Comparison of ENCODE assay signal across 22 cellular contexts in the genomic region with DNA sequence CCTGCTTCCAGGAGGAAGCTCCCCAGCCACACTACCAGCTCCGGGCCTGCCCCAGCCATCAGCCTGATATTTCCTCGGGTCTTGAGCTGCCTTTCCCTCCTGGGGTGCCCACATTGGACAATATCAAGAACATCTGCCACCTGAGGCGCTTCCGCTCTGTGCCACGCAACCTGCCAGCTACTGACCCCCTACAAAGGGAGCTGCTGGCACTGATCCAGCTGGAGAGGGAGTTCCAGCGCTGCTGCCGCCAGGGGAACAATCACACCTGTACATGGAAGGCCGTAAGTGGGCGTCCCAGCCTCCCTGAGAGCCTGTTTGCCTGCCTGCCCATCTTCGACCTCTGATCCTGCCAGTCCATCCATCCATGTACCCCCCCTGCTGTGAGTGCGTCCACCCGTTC. TPM values are rescaled to one million over a fixed set of nuclear protein-coding genes. Genes with fewer than 3 reads are reported as not detected.
DNase-seq lines count a peak whose midpoint lies in the region; ATAC-seq and TF ChIP-seq lines count a peak whose summit lies in the region.
"Had no signal": no experiment of that assay in that cellular context is flagged by ENCODE, and none has a peak within 500 bp of the region (broad histone marks: within the 10 kb centered on the region; RNA-seq: fewer than 3 reads in every experiment).

No MANE protein-coding gene starts in this region.

- no peak for TF ChIP-seq EP300 in stomach (IDR thresholded peaks at IDR 0.05)
- TF ChIP-seq EP300 in gastroesophageal sphincter (IDR thresholded peaks at IDR 0.05): no peak

- no peak overlapping the region for H3K27ac ChIP-seq in lower lobe of right lung
- H3K27ac ChIP-seq in stomach: no peak overlapping the region
- no peak overlapping the region for H3K27ac ChIP-seq in gastroesophageal sphincter
- H3K27ac ChIP-seq: left lung, right lobe of liver, SK-N-MC, upper lobe of left lung had no signal

- POLR2A ChIA-PET in activated CD8-positive, alpha-beta T cell treated with anti-CD3 and anti-CD28 coated beads for 36 hours (lab: Charles Lee): interaction anchor here (0.9 kb wide), 1 partner anchor 14 kb away, joined by 3 read pairs; no protein-coding TSS in a partner anchor

- no peaks in the 10 kb centered on the region for H3K9me3 ChIP-seq in lower lobe of right lung
- no peaks in the 10 kb centered on the region for H3K9me3 ChIP-seq in stomach
- no peaks in the 10 kb centered on the region for H3K9me3 ChIP-seq in gastroesophageal sphincter
- H3K9me3 ChIP-seq: HAP-1, left lung, right lobe of liver, upper lobe of left lung had no signal

- intact Hi-C loops in lower lobe of right lung (cut with DNase I): no loop called here
- intact Hi-C loops in stomach (cut with DNase I; ENCODE audit: low total_unique reads): no loop called here
- intact Hi-C loops in activated CD8-positive, alpha-beta T cell treated with anti-CD3 and anti-CD28 coated beads for 36 hours (cut with micrococcal nuclease): loop anchor here (10.0 kb wide), 1 partner anchor 47 kb away; no protein-coding TSS in a partner anchor

- H3K4me1 ChIP-seq in lower lobe of right lung: peaks cover 29% of the 10 kb centered on the region
- H3K4me1 ChIP-seq in stomach: peaks cover 19 to 54% (median 23%) of the 10 kb centered on the region in 4 donors
- peaks cover 0 to 41% (median 12%) of the 10 kb centered on the region in 3 donors for H3K4me1 ChIP-seq in gastroesophageal sphincter

- no peaks in the 10 kb centered on the region for H3K9me3 Mint-ChIP-seq in activated CD8-positive, alpha-beta T cell treated with anti-CD3 and anti-CD28 coated beads for 36 hours
- H3K9me3 Mint-ChIP-seq: activated T-helper 1 cell treated with anti-CD3 and anti-CD28 coated beads, Interleukin-12 subunit alpha, Interleukin-12 subunit beta, Interleukin-2, Interleukin-4 antibody, amounts not matched to agents 30 ng/mL and 10 ng/mL and 1 ng/mL, durations not matched to agents 14 hours and 24 hours and 36 hours; CD8-positive, alpha-beta memory T cell; stimulated activated naive CD8-positive, alpha-beta T cell treated with anti-CD3 and anti-CD28 coated beads, Interleukin-15, Interleukin-2, amounts not matched to agents 100 ng/mL and 50 ng/mL, for 24 hours had no signal

- H3K27me3 ChIP-seq in lower lobe of right lung (ENCODE audit: low read depth): no peaks in the 10 kb centered on the region
- H3K27me3 ChIP-seq in stomach: no peaks in the 10 kb centered on the region
- no peaks in the 10 kb centered on the region for H3K27me3 ChIP-seq in gastroesophageal sphincter
- H3K27me3 ChIP-seq: left lung, right lobe of liver, upper lobe of left lung had no signal

- H3K36me3 ChIP-seq in lower lobe of right lung (peaks cover 5% of the 10 kb centered on the region), stomach (peaks cover 5 to 31% (median 26%) of the 10 kb centered on the region in 4 donors), gastroesophageal sphincter (peaks cover 0 to 36% of the 10 kb centered on the region in 2 donors)

- H3K4me1 Mint-ChIP-seq in activated CD8-positive, alpha-beta T cell treated with anti-CD3 and anti-CD28 coated beads for 36 hours (ENCODE audit: low read depth): peaks cover 12% of the 10 kb centered on the region

- no peak overlapping the region for H3K27ac Mint-ChIP-seq in activated CD8-positive, alpha-beta T cell treated with anti-CD3 and anti-CD28 coated beads for 36 hours
- H3K27ac Mint-ChIP-seq: activated T-helper 1 cell treated with anti-CD3 and anti-CD28 coated beads, Interleukin-12 subunit alpha, Interleukin-12 subunit beta, Interleukin-2, Interleukin-4 antibody, amounts not matched to agents 30 ng/mL and 10 ng/mL and 1 ng/mL, durations not matched to agents 14 hours and 24 hours and 36 hours; stimulated activated naive CD8-positive, alpha-beta T cell treated with anti-CD3 and anti-CD28 coated beads, Interleukin-15, Interleukin-2, amounts not matched to agents 100 ng/mL and 50 ng/mL, for 24 hours had no signal

- 70 to 89% (median 88%) methylated on average over 6 to 12 of the region's 12 CpGs for WGBS in stomach, 5 donors
- WGBS in gastroesophageal sphincter (ENCODE audit: low coverage in 1 of 2), 2 donors: 86 to 89% methylated on average over 5 to 10 of the region's 12 CpGs

- no peak overlapping the region for H3K4me3 ChIP-seq in lower lobe of right lung
- no peak overlapping the region for H3K4me3 ChIP-seq in stomach
- H3K4me3 ChIP-seq in gastroesophageal sphincter: no peak overlapping the region
- H3K4me3 ChIP-seq: HAP-1, left lung, right lobe of liver, SK-N-MC, upper lobe of left lung had no signal

- TF ChIP-seq POLR2A in stomach (IDR thresholded peaks at IDR 0.05) (no peak), gastroesophageal sphincter (IDR thresholded peaks at IDR 0.05) (no peak)

- CTCF ChIA-PET in activated CD8-positive, alpha-beta T cell treated with anti-CD3 and anti-CD28 coated beads for 36 hours (lab: Charles Lee): interaction anchor here (1.0 kb wide), 1 partner anchor 82 kb away, joined by 3 read pairs; no protein-coding TSS in a partner anchor

- TF ChIP-seq CTCF in lower lobe of right lung (IDR thresholded peaks at IDR 0.05) (no peak), stomach (IDR thresholded peaks at IDR 0.05) (no peak), gastroesophageal sphincter (IDR thresholded peaks at IDR 0.05) (no peak)
- TF ChIP-seq CTCF in activated CD8-positive, alpha-beta T cell treated with anti-CD3 and anti-CD28 coated beads for 36 hours (IDR thresholded peaks at IDR 0.05): no peak

- H3K36me3 Mint-ChIP-seq in activated CD8-positive, alpha-beta T cell treated with anti-CD3 and anti-CD28 coated beads for 36 hours (ENCODE audit: low read depth): peaks cover 9% of the 10 kb centered on the region

- DNase-seq in COR-L47 (lab: John Stamatoyannopoulos, UW) (peak; percentile 98), NCI-H1417 treated with DMSO at 0.1 percent for 48 hours (lab: John Stamatoyannopoulos, UW) (peak; percentile 44), NCI-H748 (lab: John Stamatoyannopoulos, UW; ENCODE audit: unreplicated experiment) (peak; percentile 88), lower lobe of right lung (peak; percentile 41), stomach (no peak)
- no peak for DNase-seq in activated CD8-positive, alpha-beta T cell treated with anti-CD3 and anti-CD28 coated beads for 36 hours
- DNase-seq: CD8-positive, alpha-beta memory T cell; dermis blood vessel endothelial cell; left lung; MM.1S; PC-3; upper lobe of left lung had no signal

- no peaks in the 10 kb centered on the region for H3K27me3 Mint-ChIP-seq in activated CD8-positive, alpha-beta T cell treated with anti-CD3 and anti-CD28 coated beads for 36 hours
- H3K27me3 Mint-ChIP-seq: stimulated activated naive CD8-positive, alpha-beta T cell treated with anti-CD3 and anti-CD28 coated beads, Interleukin-15, Interleukin-2, amounts not matched to agents 100 ng/mL and 50 ng/mL, for 24 hours had no signal

- ATAC-seq in lower lobe of right lung: no peak
- no peak for ATAC-seq in gastroesophageal sphincter
- ATAC-seq in GM21529 (IDR thresholded peaks at IDR 0.05; ENCODE audit: unreplicated experiment): no peak
- no peak for ATAC-seq in activated CD8-positive, alpha-beta T cell treated with anti-CD3 and anti-CD28 coated beads for 36 hours
- ATAC-seq: activated CD4-positive, CD25-positive, alpha-beta regulatory T cell treated with anti-CD3 and anti-CD28 coated beads, Interleukin-2, amount 50 U/mL, for 24 hours; left lung; PC-3; right lobe of liver had no signal

- H3K4me3 Mint-ChIP-seq in activated CD8-positive, alpha-beta T cell treated with anti-CD3 and anti-CD28 coated beads for 36 hours: no peak overlapping the region
- H3K4me3 Mint-ChIP-seq: activated T-helper 1 cell treated with anti-CD3 and anti-CD28 coated beads, Interleukin-12 subunit alpha, Interleukin-12 subunit beta, Interleukin-2, Interleukin-4 antibody, amounts not matched to agents 30 ng/mL and 10 ng/mL and 1 ng/mL, durations not matched to agents 14 hours and 24 hours and 36 hours; stimulated activated naive CD8-positive, alpha-beta T cell treated with anti-CD3 and anti-CD28 coated beads, Interleukin-15, Interleukin-2, amounts not matched to agents 100 ng/mL and 50 ng/mL, for 24 hours had no signal

RNA-seq across cellular contexts. Expression of gene ECM1, which starts 3.6 kb away (rescaled TPM):
- total RNA-seq in lower lobe of right lung: 16.9 TPM
- 10 to 100 TPM in 2 of 5 donors, 1 to 10 TPM in 3; 1.7 to 29.3 (median 6.5) TPM for total RNA-seq in stomach
- 100 to 1,000 TPM in 1 of 3 donors, 1 to 10 TPM in 2; 3.1 to 345 (median 6.8) TPM for polyA plus RNA-seq in stomach
- total RNA-seq in gastroesophageal sphincter: 10 to 100 TPM; 12.6 to 29.7 (median 19.4) TPM
- under 1 TPM; 0.74 to 0.81 TPM for total RNA-seq in activated CD8-positive, alpha-beta T cell treated with anti-CD3 and anti-CD28 coated beads for 36 hours

RNA-seq across cellular contexts. Expression of gene FALEC, which starts 4.0 kb away (rescaled TPM):
- total RNA-seq in lower lobe of right lung (not detected), stomach (not detected), gastroesophageal sphincter (not detected)
- under 1 TPM in 1 of 3 donors, not detected in 2; 0.93 TPM for polyA plus RNA-seq in stomach
- not detected for total RNA-seq in activated CD8-positive, alpha-beta T cell treated with anti-CD3 and anti-CD28 coated beads for 36 hours
- total RNA-seq: activated T-helper 1 cell treated with anti-CD3 and anti-CD28 coated beads, Interleukin-12 subunit alpha, Interleukin-12 subunit beta, Interleukin-2, Interleukin-4 antibody, amounts not matched to agents 30 ng/mL and 10 ng/mL and 1 ng/mL, durations not matched to agents 14 hours and 24 hours and 36 hours; bronchial epithelial cell; CD8-positive, alpha-beta memory T cell; dermis blood vessel endothelial cell; left lung; omental fat pad; right lobe of liver had no signal
- polyA plus RNA-seq: CD8-positive, alpha-beta memory T cell had no signal

RNA-seq across cellular contexts. Expression of gene TARS2, which starts 24.3 kb away (rescaled TPM):
- total RNA-seq in lower lobe of right lung (23.7 TPM), stomach (10 to 100 TPM in 2 of 5 donors, 1 to 10 TPM in 3; 3.5 to 46.2 (median 5.8) TPM), gastroesophageal sphincter (10 to 100 TPM in 2 of 4 donors, 1 to 10 TPM in 2; 6.7 to 32.2 (median 10.6) TPM)
- 10 to 100 TPM in 2 of 3 donors, 1 to 10 TPM in 1; 9.6 to 14.8 (median 12.4) TPM for polyA plus RNA-seq in stomach
- 10 to 100 TPM; 43.3 to 44.5 TPM for total RNA-seq in activated CD8-positive, alpha-beta T cell treated with anti-CD3 and anti-CD28 coated beads for 36 hours

RNA-seq across cellular contexts. Expression of gene ADAMTSL4, which starts 37.7 kb away (rescaled TPM):
- 164 TPM for total RNA-seq in lower lobe of right lung
- 10 to 100 TPM in 3 of 5 donors, 1 to 10 TPM in 2; 4.9 to 32.3 (median 11.7) TPM for total RNA-seq in stomach
- polyA plus RNA-seq in stomach: 10 to 100 TPM in 1 of 3 donors, 1 to 10 TPM in 2; 7.5 to 54.2 (median 8.7) TPM
- 10 to 100 TPM; 27.1 to 66.5 (median 36.3) TPM for total RNA-seq in gastroesophageal sphincter
- total RNA-seq in activated CD8-positive, alpha-beta T cell treated with anti-CD3 and anti-CD28 coated beads for 36 hours: under 1 TPM; 0.11 to 0.20 TPM
- polyA plus RNA-seq: CD8-positive, alpha-beta memory T cell had no signal

Comparison
In these comparisons a context has a peak if more than half of its experiments do, and no peak if none do; other contexts are left out.
1. DNase-seq: peak in COR-L47 (single experiment), NCI-H1417 treated with DMSO at 0.1 percent for 48 hours (single experiment), NCI-H748 (single experiment) and lower lobe of right lung (single experiment); none in stomach (single experiment) and activated CD8-positive, alpha-beta T cell treated with anti-CD3 and anti-CD28 coated beads for 36 hours (single experiment).